7 cellular contexts compared by ENCODE assay signal in genomic region chr2:241609859-241610793, GRCh38. TPM values are rescaled to one million over a fixed set of nuclear protein-coding genes. Genes with fewer than 3 reads are reported as not detected.
DNase-seq lines count a peak whose midpoint lies in the region; ATAC-seq lines count a peak whose summit lies in the region.

No MANE protein-coding gene starts in this region.

- peak; percentile 94 for DNase-seq in NCI-H748 (lab: John Stamatoyannopoulos, UW; ENCODE audit: unreplicated experiment)
- DNase-seq in activated T-cell treated with anti-CD3 and anti-CD28 coated beads for 48 hours (ENCODE audit: low read depth) = peak; percentile 93
- peak; percentile 93 for DNase-seq in stimulated activated CD8-positive, alpha-beta memory T cell treated with anti-CD3 and anti-CD28 coated beads, Interleukin-4, amount 100 ng/mL, for 48 hours

- ATAC-seq in GM18867 (IDR thresholded peaks at IDR 0.05; ENCODE audit: unreplicated experiment) (peak; percentile 93), HG03066 (IDR thresholded peaks at IDR 0.05; ENCODE audit: low read depth, unreplicated experiment) (peak; percentile 93)

- peaks cover 0 to 20% of the 10 kb centered on the region in 2 donors for H3K36me3 ChIP-seq in esophagus (ENCODE audit: control insufficient read depth in 2 of 2, insufficient read depth in 2 of 2, low read length in 1 of 2)
- H3K36me3 ChIP-seq in mucosa of stomach (ENCODE audit: control insufficient read depth, insufficient read depth, low read length) = no peaks in the 10 kb centered on the region

- no peaks in the 10 kb centered on the region for H3K27me3 ChIP-seq in esophagus (ENCODE audit: control insufficient read depth in 1 of 2, insufficient read depth in 2 of 2, low read length in 2 of 2)
- H3K27me3 ChIP-seq in mucosa of stomach (ENCODE audit: control insufficient read depth, insufficient read depth, low read length) = no peaks in the 10 kb centered on the region

- 8 to 9% methylated on average over 51 to 76 of the region's 76 CpGs for WGBS in esophagus, 2 donors

- peak overlapping the region; percentile 70 to 85 for H3K27ac ChIP-seq in esophagus (ENCODE audit: low read depth in 2 of 2, low read length in 1 of 2)

- peaks cover 0 to 4% of the 10 kb centered on the region in 2 donors for H3K4me1 ChIP-seq in esophagus (ENCODE audit: control insufficient read depth in 2 of 2, insufficient read depth in 2 of 2, low read length in 1 of 2)
- H3K4me1 ChIP-seq in mucosa of stomach (ENCODE audit: control insufficient read depth, insufficient read depth, low read length) = peaks cover 14% of the 10 kb centered on the region

- H3K4me3 ChIP-seq in esophagus (ENCODE audit: low read depth in 1 of 2, low read length in 2 of 2) (peak overlapping the region; percentile 42 to 47), mucosa of stomach (ENCODE audit: low read length) (peak overlapping the region; percentile 75)

- no peaks in the 10 kb centered on the region for H3K9me3 ChIP-seq in esophagus (ENCODE audit: control insufficient read depth in 2 of 2, insufficient read depth in 1 of 2, low read depth in 1 of 2, low read length in 1 of 2)
- H3K9me3 ChIP-seq in mucosa of stomach (ENCODE audit: control insufficient read depth, low read length) = no peaks in the 10 kb centered on the region

- H3K9ac ChIP-seq in mucosa of stomach (ENCODE audit: low read length) = peak overlapping the region; percentile 90

RNA-seq across cellular contexts. Expression of gene THAP4, which starts 26.8 kb away (rescaled TPM):
- polyA plus RNA-seq in esophagus = 10 to 100 TPM; 37.2 to 52.1 TPM

RNA-seq across cellular contexts. Expression of gene ATG4B, which starts 27.4 kb away (rescaled TPM):
- 10 to 100 TPM; 43.2 to 54.4 TPM for polyA plus RNA-seq in esophagus

RNA-seq across cellular contexts. Expression of gene BOK, which starts 51.6 kb away (rescaled TPM):
- 10 to 100 TPM; 29.8 to 38.7 TPM for polyA plus RNA-seq in esophagus

Comparison
In these comparisons a context has a peak if more than half of its experiments do, and no peak if none do; other contexts are left out.
1. Peak in every context shown above with its lines: DNase-seq, ATAC-seq, H3K4me3 ChIP-seq and H3K27ac ChIP-seq.